Comparison of ENCODE assay signal across 8 cellular contexts in the genomic region with DNA sequence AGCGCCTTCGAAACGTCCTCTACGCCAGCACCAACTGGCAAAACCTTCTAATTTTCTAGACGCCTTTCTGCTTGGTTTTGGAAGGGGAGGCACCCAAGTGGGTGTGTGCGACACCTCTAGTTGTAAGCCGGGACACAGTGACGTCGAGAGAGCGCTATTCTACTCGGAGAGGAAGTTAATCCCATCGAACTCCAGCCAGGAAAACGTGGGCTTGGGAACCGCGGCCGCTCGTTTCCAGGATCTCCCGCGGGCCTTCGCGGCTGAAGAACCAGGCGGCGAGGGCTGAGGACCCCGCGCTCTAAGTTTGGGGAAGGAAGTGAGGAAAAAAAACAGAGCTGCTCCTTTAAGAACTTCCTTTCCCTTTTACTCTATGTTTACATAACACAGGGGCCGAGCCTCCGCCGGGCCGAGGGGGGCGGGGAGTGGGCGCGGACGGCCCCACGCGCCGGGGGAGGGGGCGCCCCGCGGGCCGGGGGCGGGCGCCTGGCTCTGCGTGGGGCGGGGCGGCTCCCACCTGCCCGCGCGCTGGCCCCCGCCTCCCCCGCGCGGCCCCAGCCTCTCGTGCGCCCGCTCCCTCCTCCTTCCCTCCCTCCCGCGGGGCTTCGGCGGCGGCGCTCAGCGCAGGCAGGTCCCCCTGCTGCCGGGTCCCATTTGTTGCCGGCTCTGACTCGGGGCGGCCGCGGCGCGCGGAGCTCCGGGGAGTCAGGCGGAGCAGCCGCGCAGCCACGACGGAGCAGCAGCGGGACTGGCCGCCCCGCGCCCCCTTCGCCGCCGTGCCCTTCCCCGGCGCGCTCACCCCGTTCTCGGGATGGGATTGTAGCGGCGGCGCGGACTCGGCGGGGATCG. TPM values are rescaled to one million over a fixed set of nuclear protein-coding genes. Genes with fewer than 3 reads are reported as not detected.
DNase-seq lines count a peak whose midpoint lies in the region; ATAC-seq and TF ChIP-seq lines count a peak whose summit lies in the region.

PELI2 (plus strand) TSS at position 647 of the 846 bp plus-strand sequence. CDS start 250 bp downstream, outside the sequence.

- intact Hi-C loops in activated CD4-positive, alpha-beta T cell treated with anti-CD3 and anti-CD28 coated beads for 36 hours (cut with DNase I, micrococcal nuclease): loop anchor here (1.0 to 10.0 kb wide), 8 partner anchors 13 to 1677 kb away; partner anchors contain the start of genes AP5M1 (in 1 of the 2), ATG14 (in 1 of the 2), CNIH1 (in 1 of the 2) and EXOC5 (in 1 of the 2)

- H3K4me3 Mint-ChIP-seq in activated CD4-positive, alpha-beta T cell treated with anti-CD3 and anti-CD28 coated beads for 36 hours: peak within 1 kb of the TSS; percentile 81
- peak within 1 kb of the TSS; percentile 89 for H3K4me3 Mint-ChIP-seq in chondrocyte (ENCODE audit: unreplicated experiment)

- no peaks in the 10 kb centered on the region for H3K36me3 Mint-ChIP-seq in activated CD4-positive, alpha-beta T cell treated with anti-CD3 and anti-CD28 coated beads for 36 hours (ENCODE audit: low read depth)
- H3K36me3 Mint-ChIP-seq in chondrocyte (ENCODE audit: low read depth): no peaks in the 10 kb centered on the region

- peaks cover 22% of the 10 kb centered on the region for H3K27me3 Mint-ChIP-seq in activated CD4-positive, alpha-beta T cell treated with anti-CD3 and anti-CD28 coated beads for 36 hours
- H3K27me3 Mint-ChIP-seq in chondrocyte (ENCODE audit: low read depth): peaks cover 9% of the 10 kb centered on the region

- H3K9me3 Mint-ChIP-seq in activated CD4-positive, alpha-beta T cell treated with anti-CD3 and anti-CD28 coated beads for 36 hours (ENCODE audit: low read depth): no peaks in the 10 kb centered on the region
- no peaks in the 10 kb centered on the region for H3K9me3 Mint-ChIP-seq in chondrocyte (ENCODE audit: low read depth)

- peak within 1 kb of the TSS; percentile 56 for H3K27ac Mint-ChIP-seq in activated CD4-positive, alpha-beta T cell treated with anti-CD3 and anti-CD28 coated beads for 36 hours
- peak within 1 kb of the TSS; percentile 71 for H3K27ac Mint-ChIP-seq in chondrocyte (ENCODE audit: unreplicated experiment)

- peaks cover 38% of the 10 kb centered on the region for H3K4me1 Mint-ChIP-seq in activated CD4-positive, alpha-beta T cell treated with anti-CD3 and anti-CD28 coated beads for 36 hours
- peaks cover 32% of the 10 kb centered on the region for H3K4me1 Mint-ChIP-seq in chondrocyte (ENCODE audit: low read depth)

- CTCF ChIA-PET in activated CD4-positive, alpha-beta T cell treated with anti-CD3 and anti-CD28 coated beads for 36 hours (lab: Charles Lee): interaction anchor here (0.6 to 1.3 kb wide), 6 partner anchors 10 to 558 kb away, joined by 3 to 7 read pairs (median 3); no protein-coding TSS in a partner anchor

- DNase-seq in NCI-H1436 (lab: John Stamatoyannopoulos, UW) (peak; percentile 78), NCI-H1436 treated with DMSO at 0.1 percent for 48 hours (lab: John Stamatoyannopoulos, UW) (no peak), NCI-H345 (lab: John Stamatoyannopoulos, UW) (peak; percentile 83), chondrocyte (ENCODE audit: low spot score) (no peak), kidney tubule cell (ENCODE audit: low spot score) (peak; percentile 77)
- peak; percentile 85 for DNase-seq in activated CD4-positive, alpha-beta T cell treated with anti-CD3 and anti-CD28 coated beads for 36 hours
- DNase-seq in stimulated activated CD4-positive, alpha-beta T cell treated with anti-CD3 and anti-CD28 coated beads, Interleukin-15, amount 100 ng/mL, for 48 hours (ENCODE audit: low read depth in 2 of 2): peak; percentile 53 to 55

- ATAC-seq in HG03097 (IDR thresholded peaks at IDR 0.05; ENCODE audit: low FRiP score, unreplicated experiment): peak; percentile 67
- ATAC-seq in activated CD4-positive, alpha-beta T cell treated with anti-CD3 and anti-CD28 coated beads for 36 hours: peak; percentile 79

- TF ChIP-seq CTCF in chondrocyte (IDR thresholded peaks at IDR 0.05): peak; percentile 57

- POLR2A ChIA-PET in activated CD4-positive, alpha-beta T cell treated with anti-CD3 and anti-CD28 coated beads for 36 hours (lab: Charles Lee): interaction anchor here (0.6 kb wide), 1 partner anchor 26 kb away, joined by 3 read pairs; no protein-coding TSS in a partner anchor

RNA-seq across cellular contexts. Expression of gene PELI2, which starts in this region (rescaled TPM):
- total RNA-seq in activated CD4-positive, alpha-beta T cell treated with anti-CD3 and anti-CD28 coated beads for 36 hours: 1 to 10 TPM; 2.2 to 3.8 TPM
- total RNA-seq in chondrocyte: 4.7 to 9.0 TPM (median 8.7 TPM) in 3 replicates

Comparison
In these comparisons a context has a peak if more than half of its experiments do, and no peak if none do; other contexts are left out.
1. DNase-seq: peak in NCI-H1436 (single experiment), NCI-H345 (single experiment), activated CD4-positive, alpha-beta T cell treated with anti-CD3 and anti-CD28 coated beads for 36 hours (single experiment), kidney tubule cell (single experiment) and stimulated activated CD4-positive, alpha-beta T cell treated with anti-CD3 and anti-CD28 coated beads, Interleukin-15, amount 100 ng/mL, for 48 hours (2 of 2); none in NCI-H1436 treated with DMSO at 0.1 percent for 48 hours (single experiment) and chondrocyte (single experiment).